ENCODE assay signal across 1 cellular context in the genomic region with DNA sequence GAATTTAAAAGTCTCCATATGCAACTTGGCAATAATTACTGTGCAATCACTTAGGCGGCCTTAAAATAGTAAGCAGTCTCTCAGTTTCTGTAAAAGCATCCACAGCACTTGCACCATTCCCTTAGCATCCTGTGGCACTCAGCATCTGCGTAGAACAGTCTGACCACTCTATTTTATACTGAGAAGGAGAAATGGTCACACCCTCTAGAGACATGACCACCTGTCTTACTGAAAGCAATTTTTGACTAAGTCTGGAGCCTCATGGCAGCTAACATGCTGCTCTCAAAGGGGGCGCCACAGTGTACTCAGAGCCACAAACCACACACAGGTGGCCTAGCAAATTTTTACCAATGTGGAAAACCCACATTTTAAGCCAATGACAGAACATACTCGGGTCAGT.
TF ChIP-seq lines count a peak whose summit lies in the region.

No MANE protein-coding gene starts in this region.

TF ChIP-seq in GM23338, 12 proteins besides CTCF, POLR2A, EP300 and RAD21 (continued from another document):
- TF ChIP-seq, protein P1, sequence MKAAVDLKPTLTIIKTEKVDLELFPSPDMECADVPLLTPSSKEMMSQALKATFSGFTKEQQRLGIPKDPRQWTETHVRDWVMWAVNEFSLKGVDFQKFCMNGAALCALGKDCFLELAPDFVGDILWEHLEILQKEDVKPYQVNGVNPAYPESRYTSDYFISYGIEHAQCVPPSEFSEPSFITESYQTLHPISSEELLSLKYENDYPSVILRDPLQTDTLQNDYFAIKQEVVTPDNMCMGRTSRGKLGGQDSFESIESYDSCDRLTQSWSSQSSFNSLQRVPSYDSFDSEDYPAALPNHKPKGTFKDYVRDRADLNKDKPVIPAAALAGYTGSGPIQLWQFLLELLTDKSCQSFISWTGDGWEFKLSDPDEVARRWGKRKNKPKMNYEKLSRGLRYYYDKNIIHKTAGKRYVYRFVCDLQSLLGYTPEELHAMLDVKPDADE (IDR thresholded peaks at IDR 0.05) = no peak
- no peak for TF ChIP-seq JUNB (IDR thresholded peaks at IDR 0.05; ENCODE audit: unreplicated experiment)
- no peak for TF ChIP-seq NANOG (IDR thresholded peaks at IDR 0.05; ENCODE audit: borderline replicate concordance)
- no peak for TF ChIP-seq EZH2phosphoT487 (IDR thresholded peaks at IDR 0.05; ENCODE audit: unreplicated experiment)
- no peak for TF ChIP-seq CREB1 (CRISPR knock-in tag; IDR thresholded peaks at IDR 0.05; ENCODE audit: low read depth)
- TF ChIP-seq POLR2AphosphoS5 (IDR thresholded peaks at IDR 0.05; ENCODE audit: low read depth) = no peak
- TF ChIP-seq ZNF331 (CRISPR knock-in tag; IDR thresholded peaks at IDR 0.05; ENCODE audit: low read depth) = no peak
- TF ChIP-seq, protein P2, sequence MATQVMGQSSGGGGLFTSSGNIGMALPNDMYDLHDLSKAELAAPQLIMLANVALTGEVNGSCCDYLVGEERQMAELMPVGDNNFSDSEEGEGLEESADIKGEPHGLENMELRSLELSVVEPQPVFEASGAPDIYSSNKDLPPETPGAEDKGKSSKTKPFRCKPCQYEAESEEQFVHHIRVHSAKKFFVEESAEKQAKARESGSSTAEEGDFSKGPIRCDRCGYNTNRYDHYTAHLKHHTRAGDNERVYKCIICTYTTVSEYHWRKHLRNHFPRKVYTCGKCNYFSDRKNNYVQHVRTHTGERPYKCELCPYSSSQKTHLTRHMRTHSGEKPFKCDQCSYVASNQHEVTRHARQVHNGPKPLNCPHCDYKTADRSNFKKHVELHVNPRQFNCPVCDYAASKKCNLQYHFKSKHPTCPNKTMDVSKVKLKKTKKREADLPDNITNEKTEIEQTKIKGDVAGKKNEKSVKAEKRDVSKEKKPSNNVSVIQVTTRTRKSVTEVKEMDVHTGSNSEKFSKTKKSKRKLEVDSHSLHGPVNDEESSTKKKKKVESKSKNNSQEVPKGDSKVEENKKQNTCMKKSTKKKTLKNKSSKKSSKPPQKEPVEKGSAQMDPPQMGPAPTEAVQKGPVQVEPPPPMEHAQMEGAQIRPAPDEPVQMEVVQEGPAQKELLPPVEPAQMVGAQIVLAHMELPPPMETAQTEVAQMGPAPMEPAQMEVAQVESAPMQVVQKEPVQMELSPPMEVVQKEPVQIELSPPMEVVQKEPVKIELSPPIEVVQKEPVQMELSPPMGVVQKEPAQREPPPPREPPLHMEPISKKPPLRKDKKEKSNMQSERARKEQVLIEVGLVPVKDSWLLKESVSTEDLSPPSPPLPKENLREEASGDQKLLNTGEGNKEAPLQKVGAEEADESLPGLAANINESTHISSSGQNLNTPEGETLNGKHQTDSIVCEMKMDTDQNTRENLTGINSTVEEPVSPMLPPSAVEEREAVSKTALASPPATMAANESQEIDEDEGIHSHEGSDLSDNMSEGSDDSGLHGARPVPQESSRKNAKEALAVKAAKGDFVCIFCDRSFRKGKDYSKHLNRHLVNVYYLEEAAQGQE (IDR thresholded peaks at IDR 0.05; ENCODE audit: unreplicated experiment) = no peak
- TF ChIP-seq STAT1 (IDR thresholded peaks at IDR 0.05; ENCODE audit: unreplicated experiment) = no peak
- no peak for TF ChIP-seq EZH2 (IDR thresholded peaks at IDR 0.05; ENCODE audit: low read depth, unreplicated experiment)
